ENCODE assay signal across 1 cellular context in genomic region chr5:160486573-160486972, GRCh38.
TF ChIP-seq lines count a peak whose summit lies in the region.

No MANE protein-coding gene starts in this region.

TF ChIP-seq in GM12878, 131 proteins besides CTCF, POLR2A, EP300 and RAD21 (continued from another document):
- TF ChIP-seq, protein P1, sequence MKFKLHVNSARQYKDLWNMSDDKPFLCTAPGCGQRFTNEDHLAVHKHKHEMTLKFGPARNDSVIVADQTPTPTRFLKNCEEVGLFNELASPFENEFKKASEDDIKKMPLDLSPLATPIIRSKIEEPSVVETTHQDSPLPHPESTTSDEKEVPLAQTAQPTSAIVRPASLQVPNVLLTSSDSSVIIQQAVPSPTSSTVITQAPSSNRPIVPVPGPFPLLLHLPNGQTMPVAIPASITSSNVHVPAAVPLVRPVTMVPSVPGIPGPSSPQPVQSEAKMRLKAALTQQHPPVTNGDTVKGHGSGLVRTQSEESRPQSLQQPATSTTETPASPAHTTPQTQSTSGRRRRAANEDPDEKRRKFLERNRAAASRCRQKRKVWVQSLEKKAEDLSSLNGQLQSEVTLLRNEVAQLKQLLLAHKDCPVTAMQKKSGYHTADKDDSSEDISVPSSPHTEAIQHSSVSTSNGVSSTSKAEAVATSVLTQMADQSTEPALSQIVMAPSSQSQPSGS (IDR thresholded peaks at IDR 0.05; ENCODE audit: low read length): 0 out of 2 replicates have a peak, but pooled peaks have one; percentile 21
- no peak for TF ChIP-seq PBX3 (IDR thresholded peaks at IDR 0.05; ENCODE audit: insufficient replicate concordance, low read depth, low read length)
- no peak for TF ChIP-seq SIN3A (IDR thresholded peaks at IDR 0.05; ENCODE audit: low read depth, low read length)
- TF ChIP-seq NFXL1 (IDR thresholded peaks at IDR 0.05; ENCODE audit: borderline replicate concordance): no peak
- TF ChIP-seq SUZ12 (IDR thresholded peaks at IDR 0.05; ENCODE audit: unreplicated experiment): no peak
- no peak for TF ChIP-seq TCF3 (IDR thresholded peaks at IDR 0.05; ENCODE audit: borderline replicate concordance, insufficient read depth, low read depth, low read length)
- no peak for TF ChIP-seq YBX1 (IDR thresholded peaks at IDR 0.05)
- TF ChIP-seq ATF7 (IDR thresholded peaks at IDR 0.05; ENCODE audit: low read depth): no peak
- TF ChIP-seq RBBP5 (conservative IDR thresholded peaks at IDR 0.05): no peak
- TF ChIP-seq ZNF622 (IDR thresholded peaks at IDR 0.05): no peak
- TF ChIP-seq SKIL (IDR thresholded peaks at IDR 0.05; ENCODE audit: low read depth, poor library complexity, severe bottlenecking): peak; percentile 49
- no peak for TF ChIP-seq ZBED1 (IDR thresholded peaks at IDR 0.05; ENCODE audit: borderline replicate concordance)
- no peak for TF ChIP-seq EGR1 (IDR thresholded peaks at IDR 0.05; ENCODE audit: borderline replicate concordance in 1 of 2, low read depth in 2 of 2, low read length in 2 of 2)
- TF ChIP-seq ETV6 (conservative IDR thresholded peaks at IDR 0.05 in 1 of 2, IDR thresholded peaks at IDR 0.05 in 1 of 2; ENCODE audit: borderline replicate concordance in 1 of 2, low read depth in 1 of 2): no peak
- TF ChIP-seq NR2C2 (IDR thresholded peaks at IDR 0.05; ENCODE audit: borderline replicate concordance, control insufficient read depth, insufficient read length, low read depth): no peak
- no peak for TF ChIP-seq PAX8 (IDR thresholded peaks at IDR 0.05)
- no peak for TF ChIP-seq MEF2B (IDR thresholded peaks at IDR 0.05; ENCODE audit: partially characterized antibody, poor library complexity, severe bottlenecking)
- TF ChIP-seq ZNF24 (IDR thresholded peaks at IDR 0.05): no peak
- TF ChIP-seq, protein P2, sequence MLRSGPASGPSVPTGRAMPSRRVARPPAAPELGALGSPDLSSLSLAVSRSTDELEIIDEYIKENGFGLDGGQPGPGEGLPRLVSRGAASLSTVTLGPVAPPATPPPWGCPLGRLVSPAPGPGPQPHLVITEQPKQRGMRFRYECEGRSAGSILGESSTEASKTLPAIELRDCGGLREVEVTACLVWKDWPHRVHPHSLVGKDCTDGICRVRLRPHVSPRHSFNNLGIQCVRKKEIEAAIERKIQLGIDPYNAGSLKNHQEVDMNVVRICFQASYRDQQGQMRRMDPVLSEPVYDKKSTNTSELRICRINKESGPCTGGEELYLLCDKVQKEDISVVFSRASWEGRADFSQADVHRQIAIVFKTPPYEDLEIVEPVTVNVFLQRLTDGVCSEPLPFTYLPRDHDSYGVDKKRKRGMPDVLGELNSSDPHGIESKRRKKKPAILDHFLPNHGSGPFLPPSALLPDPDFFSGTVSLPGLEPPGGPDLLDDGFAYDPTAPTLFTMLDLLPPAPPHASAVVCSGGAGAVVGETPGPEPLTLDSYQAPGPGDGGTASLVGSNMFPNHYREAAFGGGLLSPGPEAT (IDR thresholded peaks at IDR 0.05; ENCODE audit: low read depth): 0 out of 2 replicates have a peak, but pooled peaks have one; percentile 13
- TF ChIP-seq CEBPB (IDR thresholded peaks at IDR 0.05; ENCODE audit: borderline replicate concordance in 1 of 2, low read depth in 2 of 2, low read length in 2 of 2): no peak
- TF ChIP-seq USF1 (IDR thresholded peaks at IDR 0.05; ENCODE audit: borderline replicate concordance, extremely low read length, insufficient read depth, low read depth, low read length): no peak
- no peak; the same call in 1 of the 2 replicates for TF ChIP-seq MXI1 (IDR thresholded peaks at IDR 0.05; ENCODE audit: low read depth, low read length)
- TF ChIP-seq RAD51 (IDR thresholded peaks at IDR 0.05): no peak
- peak; percentile 72 for TF ChIP-seq SPI1 (IDR thresholded peaks at IDR 0.05; ENCODE audit: borderline replicate concordance, insufficient read depth, low read depth, low read length)
- TF ChIP-seq NRF1 (conservative IDR thresholded peaks at IDR 0.05; ENCODE audit: low read depth, low read length): no peak
- no peak for TF ChIP-seq CHD4 (IDR thresholded peaks at IDR 0.05)
- peak; percentile 29 for TF ChIP-seq CUX1 (IDR thresholded peaks at IDR 0.05; ENCODE audit: insufficient replicate concordance, low read depth, low read length)
- no peak for TF ChIP-seq MTA3 (IDR thresholded peaks at IDR 0.05; ENCODE audit: borderline replicate concordance, low read length)
- no peak for TF ChIP-seq CREB1 (IDR thresholded peaks at IDR 0.05; ENCODE audit: low read depth)
- no peak for TF ChIP-seq USF2 (IDR thresholded peaks at IDR 0.05; ENCODE audit: borderline replicate concordance, low read depth, low read length)
- TF ChIP-seq ZNF384 (IDR thresholded peaks at IDR 0.05; ENCODE audit: borderline replicate concordance, low read depth, low read length): no peak
- TF ChIP-seq, protein P3, sequence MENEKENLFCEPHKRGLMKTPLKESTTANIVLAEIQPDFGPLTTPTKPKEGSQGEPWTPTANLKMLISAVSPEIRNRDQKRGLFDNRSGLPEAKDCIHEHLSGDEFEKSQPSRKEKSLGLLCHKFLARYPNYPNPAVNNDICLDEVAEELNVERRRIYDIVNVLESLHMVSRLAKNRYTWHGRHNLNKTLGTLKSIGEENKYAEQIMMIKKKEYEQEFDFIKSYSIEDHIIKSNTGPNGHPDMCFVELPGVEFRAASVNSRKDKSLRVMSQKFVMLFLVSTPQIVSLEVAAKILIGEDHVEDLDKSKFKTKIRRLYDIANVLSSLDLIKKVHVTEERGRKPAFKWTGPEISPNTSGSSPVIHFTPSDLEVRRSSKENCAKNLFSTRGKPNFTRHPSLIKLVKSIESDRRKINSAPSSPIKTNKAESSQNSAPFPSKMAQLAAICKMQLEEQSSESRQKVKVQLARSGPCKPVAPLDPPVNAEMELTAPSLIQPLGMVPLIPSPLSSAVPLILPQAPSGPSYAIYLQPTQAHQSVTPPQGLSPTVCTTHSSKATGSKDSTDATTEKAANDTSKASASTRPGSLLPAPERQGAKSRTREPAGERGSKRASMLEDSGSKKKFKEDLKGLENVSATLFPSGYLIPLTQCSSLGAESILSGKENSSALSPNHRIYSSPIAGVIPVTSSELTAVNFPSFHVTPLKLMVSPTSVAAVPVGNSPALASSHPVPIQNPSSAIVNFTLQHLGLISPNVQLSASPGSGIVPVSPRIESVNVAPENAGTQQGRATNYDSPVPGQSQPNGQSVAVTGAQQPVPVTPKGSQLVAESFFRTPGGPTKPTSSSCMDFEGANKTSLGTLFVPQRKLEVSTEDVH (IDR thresholded peaks at IDR 0.05; ENCODE audit: low read depth, partially characterized antibody): no peak
- 0 out of 2 replicates have a peak, but pooled peaks have one; percentile 19 for TF ChIP-seq NFIC (IDR thresholded peaks at IDR 0.05; ENCODE audit: low read depth, low read length)
- no peak for TF ChIP-seq FOXM1 (IDR thresholded peaks at IDR 0.05; ENCODE audit: low read depth, low read length)
- no peak for TF ChIP-seq ZSCAN29 (IDR thresholded peaks at IDR 0.05)
- TF ChIP-seq ZBTB4 (CRISPR knock-in tag; IDR thresholded peaks at IDR 0.05): no peak
- TF ChIP-seq HDAC2 (IDR thresholded peaks at IDR 0.05): no peak
- no peak for TF ChIP-seq NBN (IDR thresholded peaks at IDR 0.05)
TF ChIP-seq in GM12878: peak in this region for 23.
